ENCODE assay signal across 8 cellular contexts in the genomic region with DNA sequence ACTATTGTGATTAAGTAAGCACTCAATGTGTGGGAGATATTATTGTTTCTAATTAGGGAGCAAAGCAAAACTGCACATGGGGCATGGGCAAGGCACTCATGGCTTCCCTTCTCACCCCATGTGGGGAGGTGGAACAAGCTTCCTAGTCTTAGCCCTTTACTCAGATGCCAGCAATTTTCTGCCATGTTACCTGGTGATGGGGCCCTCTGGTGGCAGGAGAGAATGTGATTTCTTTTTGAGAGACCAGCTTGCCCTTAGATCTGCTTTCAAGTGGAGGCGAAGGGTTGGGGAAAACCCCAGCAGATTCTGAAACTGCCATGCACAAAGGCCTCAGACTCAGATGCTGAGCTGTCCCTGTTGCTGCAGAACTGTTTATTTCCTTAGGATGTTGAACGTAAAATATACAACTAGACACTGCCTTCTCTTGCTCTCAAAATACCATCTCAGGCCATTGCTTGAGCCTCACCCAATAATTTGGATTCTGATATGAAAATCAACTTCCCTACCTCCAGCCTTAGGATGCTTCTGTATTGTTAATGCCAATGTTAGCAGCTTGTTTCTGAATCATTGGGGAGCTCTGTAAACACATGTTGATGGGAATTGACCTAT.
DNase-seq lines count a peak whose midpoint lies in the region; ATAC-seq and TF ChIP-seq lines count a peak whose summit lies in the region.

No MANE protein-coding gene starts in this region.

- H3K9ac ChIP-seq in SK-N-SH: no peak overlapping the region

- H3K4me2 ChIP-seq in SK-N-SH: no peak overlapping the region

- DNase-seq in GM12864 (ENCODE audit: low read depth) (peak; percentile 39), KBM-7 (peak; percentile 46), SK-N-SH (peak; percentile 9), inferior parietal cortex (ENCODE audit: extremely low spot score) (peak; percentile 4), retina (no peak)
- peak; percentile 67 to 75 for DNase-seq in activated naive CD4-positive, alpha-beta T cell treated with anti-CD3 and anti-CD28 coated beads, Interleukin-2, amount 50 U/mL, for 72 hours (ENCODE audit: low spot score in 2 of 2)
- DNase-seq in stimulated activated CD4-positive, alpha-beta T cell treated with anti-CD3 and anti-CD28 coated beads, TNF-alpha, amount 100 ng/mL, for 24 hours (ENCODE audit: low read depth in 3 of 3): peak; percentile 53 to 69 (median 65)

- H3K4me3 ChIP-seq in GM12864 (ENCODE audit: low read depth, low read length) (no peak overlapping the region), SK-N-SH (ENCODE audit: low read depth in 2 of 2, low read length in 1 of 2) (no peak overlapping the region)

- no peaks in the 10 kb centered on the region for H3K27me3 ChIP-seq in SK-N-SH (ENCODE audit: insufficient read depth)

- TF ChIP-seq EP300 in SK-N-SH (IDR thresholded peaks at IDR 0.05; ENCODE audit: borderline replicate concordance in 1 of 2, low read depth in 1 of 2, low read length in 1 of 2): no peak

- no peaks in the 10 kb centered on the region for H4K20me1 ChIP-seq in SK-N-SH (ENCODE audit: insufficient read depth)

- ATAC-seq in GM21723 (IDR thresholded peaks at IDR 0.05; ENCODE audit: unreplicated experiment): peak; percentile 98
- ATAC-seq in activated naive CD4-positive, alpha-beta T cell treated with anti-CD3 and anti-CD28 coated beads, Interleukin-2, amount 50 U/mL, for 72 hours: peak; percentile 85 to 99

- no peaks in the 10 kb centered on the region for H3K9me3 ChIP-seq in SK-N-SH

- CTCF ChIA-PET in SK-N-SH (lab: Yijun Ruan, JAX): interaction anchor here (0.6 to 2.1 kb wide), 11 partner anchors 8 to 1301 kb away, joined by 3 to 8 read pairs (median 4); no protein-coding TSS in a partner anchor

- no peaks in the 10 kb centered on the region for H3K9me3 Mint-ChIP-seq in activated naive CD4-positive, alpha-beta T cell treated with anti-CD3 and anti-CD28 coated beads, Interleukin-2, amount 50 U/mL, for 72 hours

- POLR2A ChIA-PET in SK-N-SH (lab: Yijun Ruan, JAX): no interaction called here

- TF ChIP-seq CTCF in GM12864 (IDR thresholded peaks at IDR 0.05; ENCODE audit: low read depth, low read length, missing control alignments) (peak; percentile 77), SK-N-SH (IDR thresholded peaks at IDR 0.05) (peak; percentile 62)

- no peaks in the 10 kb centered on the region for H3K9me2 ChIP-seq in SK-N-SH

- no peaks in the 10 kb centered on the region for H3F3A ChIP-seq in SK-N-SH (replicated peaks; ENCODE audit: insufficient read depth)

- H3K36me3 ChIP-seq in SK-N-SH (replicated peaks in 1 of 2; ENCODE audit: control insufficient read depth in 1 of 2, insufficient read depth in 2 of 2, low read length in 1 of 2): no peaks in the 10 kb centered on the region

- H3K27ac ChIP-seq in SK-N-SH (ENCODE audit: low read depth in 2 of 2, low read length in 1 of 2): no peak overlapping the region

- 30% methylated on average over 2 of the region's 2 CpGs for WGBS in SK-N-SH (ENCODE audit: low lambda C conversion rate)

- in situ Hi-C loops in KBM-7 (cut with MboI; ENCODE audit: low pct_unique_long_range_greater_than_20kb, low sequenced_read_pairs): no loop called here

- no peaks in the 10 kb centered on the region for H3K36me3 Mint-ChIP-seq in activated naive CD4-positive, alpha-beta T cell treated with anti-CD3 and anti-CD28 coated beads, Interleukin-2, amount 50 U/mL, for 72 hours

- no peaks in the 10 kb centered on the region; a peak in 1 of 4 replicates for H3K4me1 ChIP-seq in SK-N-SH (ENCODE audit: control insufficient read depth in 1 of 2, insufficient read depth in 2 of 2, low read depth in 1 of 2, low read length in 1 of 2)

- H3K79me2 ChIP-seq in SK-N-SH (ENCODE audit: insufficient read depth): no peaks in the 10 kb centered on the region

- TF ChIP-seq RAD21 in SK-N-SH (IDR thresholded peaks at IDR 0.05; ENCODE audit: low read length): peak; percentile 50

- H3K27ac Mint-ChIP-seq in activated naive CD4-positive, alpha-beta T cell treated with anti-CD3 and anti-CD28 coated beads, Interleukin-2, amount 50 U/mL, for 72 hours: no peak overlapping the region

- no peak overlapping the region for H2AFZ ChIP-seq in SK-N-SH (ENCODE audit: low read depth)

TF ChIP-seq in SK-N-SH, 30 proteins besides CTCF, POLR2A, EP300 and RAD21:
- TF ChIP-seq SMC3 (IDR thresholded peaks at IDR 0.05; ENCODE audit: low read depth, low read length) (peak; percentile 49), GATA2 (CRISPR knock-in tag; IDR thresholded peaks at IDR 0.05) (no peak), NRF1 (IDR thresholded peaks at IDR 0.05; ENCODE audit: low read depth, low read length) (no peak)
- TF ChIP-seq, protein P1, sequence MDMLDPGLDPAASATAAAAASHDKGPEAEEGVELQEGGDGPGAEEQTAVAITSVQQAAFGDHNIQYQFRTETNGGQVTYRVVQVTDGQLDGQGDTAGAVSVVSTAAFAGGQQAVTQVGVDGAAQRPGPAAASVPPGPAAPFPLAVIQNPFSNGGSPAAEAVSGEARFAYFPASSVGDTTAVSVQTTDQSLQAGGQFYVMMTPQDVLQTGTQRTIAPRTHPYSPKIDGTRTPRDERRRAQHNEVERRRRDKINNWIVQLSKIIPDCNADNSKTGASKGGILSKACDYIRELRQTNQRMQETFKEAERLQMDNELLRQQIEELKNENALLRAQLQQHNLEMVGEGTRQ (IDR thresholded peaks at IDR 0.05; ENCODE audit: borderline replicate concordance, low read depth, low read length): no peak
